In the genomic region with DNA sequence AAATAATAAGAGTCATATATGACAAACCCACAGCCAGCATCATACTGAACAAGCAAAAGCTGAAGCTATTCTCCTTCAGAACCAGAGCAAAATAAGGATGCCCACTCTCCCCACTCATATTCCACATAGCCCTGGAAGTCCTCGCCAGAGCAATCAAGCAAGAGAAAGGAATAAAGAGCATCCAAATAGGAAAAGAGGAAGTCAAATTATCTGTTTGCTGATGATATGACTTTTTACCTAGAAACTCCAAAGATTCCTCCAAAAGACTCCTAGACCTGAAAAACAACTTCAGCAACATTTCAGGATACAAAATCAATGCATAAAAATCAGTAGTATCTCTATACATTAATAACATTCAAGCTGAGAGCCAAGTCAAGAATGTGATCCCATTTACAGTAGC, we compare ENCODE assay signal across 9 cellular contexts.
"Had no signal": no experiment of that assay in that cellular context is flagged by ENCODE, and none has a peak within 500 bp of the region (broad histone marks: within the 10 kb centered on the region; RNA-seq: fewer than 3 reads in every experiment).

No MANE protein-coding gene starts in this region.

- H3K27ac ChIP-seq: HL-60, KMS-11 had no signal

- FAIRE-seq: HepG2, HTR-8/SVneo had no signal

- ATAC-seq: HepG2 had no signal

- H3K4me3 Mint-ChIP-seq: IgD-negative memory B cell had no signal

- H3K4me2 ChIP-seq: KMS-11 had no signal

- H3K4me1 Mint-ChIP-seq: IgD-negative memory B cell had no signal

- DNase-seq: IMR-90, Karpas-422, KBM-7, KG1 had no signal

- H3K27ac Mint-ChIP-seq: IgD-negative memory B cell had no signal

- H3K9ac ChIP-seq: KMS-11 had no signal
